ENCODE assay signal across 15 cellular contexts in genomic region chr13:75963318-75963717, GRCh38.
A peak's percentile ranks its signal among the peaks of the same experiment; 100 is the strongest.
DNase-seq lines count a peak whose midpoint lies in the region; TF ChIP-seq lines count a peak whose summit lies in the region.
"Had no signal": no experiment of that assay in that cellular context is flagged by ENCODE, and none has a peak within 500 bp of the region (broad histone marks: within the 10 kb centered on the region; RNA-seq: fewer than 3 reads in every experiment).

No MANE protein-coding gene starts in this region.

- TF ChIP-seq CTCF in esophagus muscularis mucosa (IDR thresholded peaks at IDR 0.05) = no peak

- H3K9me3 Mint-ChIP-seq in activated T-helper 2 cell treated with anti-CD3 and anti-CD28 coated beads, Interferon-gamma antibody, Interleukin-2, Interleukin-4, amounts not matched to agents 10 μg/mL and 5 μg/mL and 100 μg/mL, durations not matched to agents 14 hours and 24 hours and 36 hours = no peaks in the 10 kb centered on the region
- H3K9me3 Mint-ChIP-seq: activated naive CD4-positive, alpha-beta T cell treated with anti-CD3 and anti-CD28 coated beads, Interleukin-2, amount 50 U/mL, for 24 hours; T-helper 1 cell treated with Interleukin-12 subunit alpha and Interleukin-12 subunit beta and Interleukin-4 antibody, amounts not matched to agents 30 μg/mL and 1 μg/mL, for 36 hours had no signal

- no peak for TF ChIP-seq EP300 in esophagus muscularis mucosa (IDR thresholded peaks at IDR 0.05)

- H3K4me3 Mint-ChIP-seq in activated T-helper 2 cell treated with anti-CD3 and anti-CD28 coated beads, Interferon-gamma antibody, Interleukin-2, Interleukin-4, amounts not matched to agents 10 μg/mL and 5 μg/mL and 100 μg/mL, durations not matched to agents 14 hours and 24 hours and 36 hours (ENCODE audit: low read depth) = no peak overlapping the region
- H3K4me3 Mint-ChIP-seq: activated naive CD4-positive, alpha-beta T cell treated with anti-CD3 and anti-CD28 coated beads, Interleukin-2, amount 50 U/mL, for 24 hours; CD4-positive, CD25-positive, alpha-beta regulatory T cell; T-helper 1 cell treated with Interleukin-12 subunit alpha and Interleukin-12 subunit beta and Interleukin-4 antibody, amounts not matched to agents 30 μg/mL and 1 μg/mL, for 36 hours had no signal

- H3K4me3 ChIP-seq in NT2/D1 (ENCODE audit: insufficient read length, low read depth) (no peak overlapping the region), esophagus muscularis mucosa (no peak overlapping the region)

- DNase-seq in NCI-H345 (lab: John Stamatoyannopoulos, UW) (peak; percentile 31), NCI-H345 treated with DMSO at 0.1 percent for 48 hours (lab: John Stamatoyannopoulos, UW; ENCODE audit: unreplicated experiment) (no peak), NT2/D1 (ENCODE audit: low read depth, low spot score) (peak; percentile 8), cerebellum (ENCODE audit: low spot score) (peak; percentile 9), pons (ENCODE audit: low spot score) (peak; percentile 4), esophagus muscularis mucosa (ENCODE audit: extremely low spot score) (no peak), D341Med (ENCODE audit: low spot score) (no peak)
- no peak for DNase-seq in activated T-helper 2 cell treated with anti-CD3 and anti-CD28 coated beads, Interferon-gamma antibody, Interleukin-2, Interleukin-4, amounts not matched to agents 10 μg/mL and 5 μg/mL and 100 μg/mL, durations not matched to agents 14 hours and 24 hours and 36 hours (ENCODE audit: low spot score)
- DNase-seq: CD4-positive, CD25-positive, alpha-beta regulatory T cell; central memory CD4-positive, alpha-beta T cell; NCI-H1694 treated with DMSO at 0.1 percent for 48 hours; NCI-H774; stimulated activated CD8-positive, alpha-beta memory T cell treated with anti-CD3 and anti-CD28 coated beads, Interleukin-4, amount 100 ng/mL, for 48 hours had no signal

- H3K4me1 Mint-ChIP-seq in activated T-helper 2 cell treated with anti-CD3 and anti-CD28 coated beads, Interferon-gamma antibody, Interleukin-2, Interleukin-4, amounts not matched to agents 10 μg/mL and 5 μg/mL and 100 μg/mL, durations not matched to agents 14 hours and 24 hours and 36 hours (ENCODE audit: low read depth) = no peaks in the 10 kb centered on the region
- H3K4me1 Mint-ChIP-seq: activated naive CD4-positive, alpha-beta T cell treated with anti-CD3 and anti-CD28 coated beads, Interleukin-2, amount 50 U/mL, for 24 hours; CD4-positive, CD25-positive, alpha-beta regulatory T cell had no signal

- no peak overlapping the region for H3K9ac ChIP-seq in NT2/D1 (ENCODE audit: insufficient read length, low read depth)

- no peaks in the 10 kb centered on the region for H3K4me1 ChIP-seq in NT2/D1 (ENCODE audit: insufficient read depth, insufficient read length)
- H3K4me1 ChIP-seq in esophagus muscularis mucosa = peaks cover 0 to 6% (median 2%) of the 10 kb centered on the region in 4 donors

- H3K36me3 ChIP-seq in NT2/D1 (ENCODE audit: insufficient read depth, insufficient read length, low read length) (no peaks in the 10 kb centered on the region), esophagus muscularis mucosa (no peaks in the 10 kb centered on the region)

- H3K9me3 ChIP-seq in NT2/D1 (ENCODE audit: insufficient read depth, low read length) = no peaks in the 10 kb centered on the region
- H3K9me3 ChIP-seq in esophagus muscularis mucosa = no peaks in the 10 kb centered on the region

- H3K27me3 Mint-ChIP-seq in activated T-helper 2 cell treated with anti-CD3 and anti-CD28 coated beads, Interferon-gamma antibody, Interleukin-2, Interleukin-4, amounts not matched to agents 10 μg/mL and 5 μg/mL and 100 μg/mL, durations not matched to agents 14 hours and 24 hours and 36 hours (ENCODE audit: low read depth) = no peaks in the 10 kb centered on the region

- intact Hi-C loops in esophagus muscularis mucosa (cut with DNase I) = no loop called here
- intact Hi-C loops in activated T-helper 2 cell treated with anti-CD3 and anti-CD28 coated beads, Interferon-gamma antibody, Interleukin-2, Interleukin-4, amounts not matched to agents 10 μg/mL and 5 μg/mL and 100 μg/mL, durations not matched to agents 14 hours and 24 hours and 36 hours (cut with micrococcal nuclease) = no loop called here

- H3K27me3 ChIP-seq in NT2/D1 (ENCODE audit: insufficient read depth, insufficient read length) (no peaks in the 10 kb centered on the region), esophagus muscularis mucosa (no peaks in the 10 kb centered on the region)

- no peak overlapping the region for H3K27ac Mint-ChIP-seq in activated T-helper 2 cell treated with anti-CD3 and anti-CD28 coated beads, Interferon-gamma antibody, Interleukin-2, Interleukin-4, amounts not matched to agents 10 μg/mL and 5 μg/mL and 100 μg/mL, durations not matched to agents 14 hours and 24 hours and 36 hours
- H3K27ac Mint-ChIP-seq: activated naive CD4-positive, alpha-beta T cell treated with anti-CD3 and anti-CD28 coated beads, Interleukin-2, amount 50 U/mL, for 24 hours; CD4-positive, CD25-positive, alpha-beta regulatory T cell; T-helper 1 cell treated with Interleukin-12 subunit alpha and Interleukin-12 subunit beta and Interleukin-4 antibody, amounts not matched to agents 30 μg/mL and 1 μg/mL, for 36 hours had no signal

- 78% methylated on average over 4 of the region's 4 CpGs for WGBS in esophagus muscularis mucosa

- TF ChIP-seq POLR2A in esophagus muscularis mucosa (IDR thresholded peaks at IDR 0.05; ENCODE audit: low read depth) = no peak

- no peaks in the 10 kb centered on the region for H3K36me3 Mint-ChIP-seq in activated T-helper 2 cell treated with anti-CD3 and anti-CD28 coated beads, Interferon-gamma antibody, Interleukin-2, Interleukin-4, amounts not matched to agents 10 μg/mL and 5 μg/mL and 100 μg/mL, durations not matched to agents 14 hours and 24 hours and 36 hours (ENCODE audit: low read depth)
- H3K36me3 Mint-ChIP-seq: activated naive CD4-positive, alpha-beta T cell treated with anti-CD3 and anti-CD28 coated beads, Interleukin-2, amount 50 U/mL, for 24 hours; CD4-positive, CD25-positive, alpha-beta regulatory T cell had no signal

- H3K27ac ChIP-seq in esophagus muscularis mucosa (replicated peaks in 1 of 4) = no peak overlapping the region

Comparison
In these comparisons a context has a peak if more than half of its experiments do, and no peak if none do; other contexts are left out.
1. DNase-seq: peak in NCI-H345 (single experiment), NT2/D1 (single experiment), cerebellum (single experiment) and pons (single experiment); none in NCI-H345 treated with DMSO at 0.1 percent for 48 hours (single experiment), esophagus muscularis mucosa (single experiment), D341Med (single experiment) and activated T-helper 2 cell treated with anti-CD3 and anti-CD28 coated beads, Interferon-gamma antibody, Interleukin-2, Interleukin-4, amounts not matched to agents 10 μg/mL and 5 μg/mL and 100 μg/mL, durations not matched to agents 14 hours and 24 hours and 36 hours (single experiment).